ENCODE assay signal across 7 cellular contexts in genomic region chr1:108523829-108524228, GRCh38.
"Had no signal": no experiment of that assay in that cellular context is flagged by ENCODE, and none has a peak within 500 bp of the region (broad histone marks: within the 10 kb centered on the region; RNA-seq: fewer than 3 reads in every experiment).

No MANE protein-coding gene starts in this region.

- DNase-seq: GDM1, GF-D8 had no signal

- ATAC-seq: GM12878 had no signal

- H3K4me3 ChIP-seq: GM12878 had no signal

- FAIRE-seq: GM12891, GM12892, GM18507, GM19239 had no signal
